ENCODE assay signal across 1 cellular context in the genomic region with DNA sequence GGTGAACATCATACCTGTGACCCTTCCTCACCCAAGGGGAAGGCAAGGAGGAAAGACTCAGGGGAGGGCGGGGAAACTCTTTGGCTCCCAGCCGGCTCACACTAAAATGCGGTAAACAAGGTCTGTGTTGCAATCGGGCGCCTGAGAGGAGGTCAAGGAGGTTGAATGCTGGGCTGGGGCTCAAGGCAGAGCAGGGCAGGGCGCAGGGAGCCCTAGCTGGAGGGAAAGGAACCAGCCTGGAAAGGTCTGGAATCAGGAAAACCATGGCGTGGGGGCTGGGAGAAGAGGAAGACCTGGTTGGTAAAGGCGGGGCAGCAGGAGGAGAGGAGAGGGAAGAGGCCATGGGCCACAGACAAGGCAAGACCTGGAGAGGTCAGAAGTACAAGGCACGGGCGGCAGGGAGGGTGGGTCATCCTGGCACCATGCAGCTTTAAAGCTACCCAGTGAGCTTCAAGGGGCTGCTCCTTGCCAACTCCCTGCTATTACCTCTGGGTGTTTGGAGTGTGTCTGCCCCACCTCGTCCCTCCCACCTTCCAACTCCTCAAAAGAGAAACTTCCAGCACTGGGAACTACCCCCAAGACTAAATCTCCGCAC.
TF ChIP-seq lines count a peak whose summit lies in the region.

No MANE protein-coding gene starts in this region.

TF ChIP-seq in HepG2, 621 proteins besides CTCF, POLR2A, EP300 and RAD21 (continued from another document and continues in another):
- TF ChIP-seq, protein P1, sequence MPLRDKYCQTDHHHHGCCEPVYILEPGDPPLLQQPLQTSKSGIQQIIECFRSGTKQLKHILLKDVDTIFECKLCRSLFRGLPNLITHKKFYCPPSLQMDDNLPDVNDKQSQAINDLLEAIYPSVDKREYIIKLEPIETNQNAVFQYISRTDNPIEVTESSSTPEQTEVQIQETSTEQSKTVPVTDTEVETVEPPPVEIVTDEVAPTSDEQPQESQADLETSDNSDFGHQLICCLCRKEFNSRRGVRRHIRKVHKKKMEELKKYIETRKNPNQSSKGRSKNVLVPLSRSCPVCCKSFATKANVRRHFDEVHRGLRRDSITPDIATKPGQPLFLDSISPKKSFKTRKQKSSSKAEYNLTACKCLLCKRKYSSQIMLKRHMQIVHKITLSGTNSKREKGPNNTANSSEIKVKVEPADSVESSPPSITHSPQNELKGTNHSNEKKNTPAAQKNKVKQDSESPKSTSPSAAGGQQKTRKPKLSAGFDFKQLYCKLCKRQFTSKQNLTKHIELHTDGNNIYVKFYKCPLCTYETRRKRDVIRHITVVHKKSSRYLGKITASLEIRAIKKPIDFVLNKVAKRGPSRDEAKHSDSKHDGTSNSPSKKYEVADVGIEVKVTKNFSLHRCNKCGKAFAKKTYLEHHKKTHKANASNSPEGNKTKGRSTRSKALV (CRISPR knock-in tag; IDR thresholded peaks at IDR 0.05) = no peak
- TF ChIP-seq ZNF484 (CRISPR knock-in tag; IDR thresholded peaks at IDR 0.05; ENCODE audit: borderline replicate concordance, low read depth) = no peak
- no peak for TF ChIP-seq ZKSCAN1 (IDR thresholded peaks at IDR 0.05; ENCODE audit: low read length)
- 0 out of 2 replicates have a peak, but pooled peaks have one; percentile 37 for TF ChIP-seq HNF4G (IDR thresholded peaks at IDR 0.05; ENCODE audit: borderline replicate concordance, low read depth, low read length)
- TF ChIP-seq HNF4G (CRISPR knock-in tag; IDR thresholded peaks at IDR 0.05; ENCODE audit: borderline replicate concordance, low read depth) = no peak; the same call in 1 of the 2 replicates
- TF ChIP-seq EED (CRISPR knock-in tag; IDR thresholded peaks at IDR 0.05) = no peak
- TF ChIP-seq ZNF768 (CRISPR knock-in tag; IDR thresholded peaks at IDR 0.05) = peak; percentile 11; the same call in 1 of the 2 replicates
- no peak for TF ChIP-seq SUZ12 (IDR thresholded peaks at IDR 0.05; ENCODE audit: low read depth, low read length)
- TF ChIP-seq, protein P2, sequence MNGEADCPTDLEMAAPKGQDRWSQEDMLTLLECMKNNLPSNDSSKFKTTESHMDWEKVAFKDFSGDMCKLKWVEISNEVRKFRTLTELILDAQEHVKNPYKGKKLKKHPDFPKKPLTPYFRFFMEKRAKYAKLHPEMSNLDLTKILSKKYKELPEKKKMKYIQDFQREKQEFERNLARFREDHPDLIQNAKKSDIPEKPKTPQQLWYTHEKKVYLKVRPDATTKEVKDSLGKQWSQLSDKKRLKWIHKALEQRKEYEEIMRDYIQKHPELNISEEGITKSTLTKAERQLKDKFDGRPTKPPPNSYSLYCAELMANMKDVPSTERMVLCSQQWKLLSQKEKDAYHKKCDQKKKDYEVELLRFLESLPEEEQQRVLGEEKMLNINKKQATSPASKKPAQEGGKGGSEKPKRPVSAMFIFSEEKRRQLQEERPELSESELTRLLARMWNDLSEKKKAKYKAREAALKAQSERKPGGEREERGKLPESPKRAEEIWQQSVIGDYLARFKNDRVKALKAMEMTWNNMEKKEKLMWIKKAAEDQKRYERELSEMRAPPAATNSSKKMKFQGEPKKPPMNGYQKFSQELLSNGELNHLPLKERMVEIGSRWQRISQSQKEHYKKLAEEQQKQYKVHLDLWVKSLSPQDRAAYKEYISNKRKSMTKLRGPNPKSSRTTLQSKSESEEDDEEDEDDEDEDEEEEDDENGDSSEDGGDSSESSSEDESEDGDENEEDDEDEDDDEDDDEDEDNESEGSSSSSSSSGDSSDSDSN (CRISPR knock-in tag; IDR thresholded peaks at IDR 0.05) = peak; percentile 34
- TF ChIP-seq ZNF670 (CRISPR knock-in tag; IDR thresholded peaks at IDR 0.05; ENCODE audit: borderline replicate concordance) = 0 out of 2 replicates have a peak, but pooled peaks have one; percentile 42
- peak; percentile 82 for TF ChIP-seq NCOA2 (CRISPR knock-in tag; IDR thresholded peaks at IDR 0.05)
- TF ChIP-seq ZNF878 (CRISPR knock-in tag; IDR thresholded peaks at IDR 0.05) = no peak
- no peak; the same call in 1 of the 2 replicates for TF ChIP-seq ZBTB3 (CRISPR knock-in tag; IDR thresholded peaks at IDR 0.05; ENCODE audit: borderline replicate concordance, low read depth)
- no peak for TF ChIP-seq PLSCR1 (CRISPR knock-in tag; IDR thresholded peaks at IDR 0.05; ENCODE audit: borderline replicate concordance)
- no peak for TF ChIP-seq KDM5B (CRISPR knock-in tag; IDR thresholded peaks at IDR 0.05; ENCODE audit: borderline replicate concordance)
- TF ChIP-seq ZNF761 (CRISPR knock-in tag; conservative IDR thresholded peaks at IDR 0.05) = no peak; the same call in 1 of the 2 replicates
- TF ChIP-seq ZNF383 (CRISPR knock-in tag; IDR thresholded peaks at IDR 0.05; ENCODE audit: borderline replicate concordance) = no peak
- no peak for TF ChIP-seq ELF4 (CRISPR knock-in tag; IDR thresholded peaks at IDR 0.05; ENCODE audit: borderline replicate concordance)
- TF ChIP-seq DNMT3B (CRISPR knock-in tag; conservative IDR thresholded peaks at IDR 0.05) = no peak
- TF ChIP-seq, protein P3, sequence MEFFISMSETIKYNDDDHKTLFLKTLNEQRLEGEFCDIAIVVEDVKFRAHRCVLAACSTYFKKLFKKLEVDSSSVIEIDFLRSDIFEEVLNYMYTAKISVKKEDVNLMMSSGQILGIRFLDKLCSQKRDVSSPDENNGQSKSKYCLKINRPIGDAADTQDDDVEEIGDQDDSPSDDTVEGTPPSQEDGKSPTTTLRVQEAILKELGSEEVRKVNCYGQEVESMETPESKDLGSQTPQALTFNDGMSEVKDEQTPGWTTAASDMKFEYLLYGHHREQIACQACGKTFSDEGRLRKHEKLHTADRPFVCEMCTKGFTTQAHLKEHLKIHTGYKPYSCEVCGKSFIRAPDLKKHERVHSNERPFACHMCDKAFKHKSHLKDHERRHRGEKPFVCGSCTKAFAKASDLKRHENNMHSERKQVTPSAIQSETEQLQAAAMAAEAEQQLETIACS (CRISPR knock-in tag; IDR thresholded peaks at IDR 0.05) = no peak
- no peak for TF ChIP-seq ADNP (CRISPR knock-in tag; IDR thresholded peaks at IDR 0.05)
- peak; percentile 42; the same call in 1 of the 2 replicates for TF ChIP-seq KDM4B (CRISPR knock-in tag; IDR thresholded peaks at IDR 0.05)
- peak; percentile 44; the same call in 1 of the 2 replicates for TF ChIP-seq NR2C2 (CRISPR knock-in tag; IDR thresholded peaks at IDR 0.05; ENCODE audit: borderline replicate concordance)
- no peak for TF ChIP-seq ZNF883 (CRISPR knock-in tag; IDR thresholded peaks at IDR 0.05; ENCODE audit: not compliant biosample characterization)
- no peak for TF ChIP-seq ZNF83 (CRISPR knock-in tag; IDR thresholded peaks at IDR 0.05; ENCODE audit: borderline replicate concordance)
- peak; percentile 39; the same call in 1 of the 2 replicates for TF ChIP-seq NAIF1 (CRISPR knock-in tag; IDR thresholded peaks at IDR 0.05; ENCODE audit: borderline replicate concordance)
- TF ChIP-seq, protein P4, sequence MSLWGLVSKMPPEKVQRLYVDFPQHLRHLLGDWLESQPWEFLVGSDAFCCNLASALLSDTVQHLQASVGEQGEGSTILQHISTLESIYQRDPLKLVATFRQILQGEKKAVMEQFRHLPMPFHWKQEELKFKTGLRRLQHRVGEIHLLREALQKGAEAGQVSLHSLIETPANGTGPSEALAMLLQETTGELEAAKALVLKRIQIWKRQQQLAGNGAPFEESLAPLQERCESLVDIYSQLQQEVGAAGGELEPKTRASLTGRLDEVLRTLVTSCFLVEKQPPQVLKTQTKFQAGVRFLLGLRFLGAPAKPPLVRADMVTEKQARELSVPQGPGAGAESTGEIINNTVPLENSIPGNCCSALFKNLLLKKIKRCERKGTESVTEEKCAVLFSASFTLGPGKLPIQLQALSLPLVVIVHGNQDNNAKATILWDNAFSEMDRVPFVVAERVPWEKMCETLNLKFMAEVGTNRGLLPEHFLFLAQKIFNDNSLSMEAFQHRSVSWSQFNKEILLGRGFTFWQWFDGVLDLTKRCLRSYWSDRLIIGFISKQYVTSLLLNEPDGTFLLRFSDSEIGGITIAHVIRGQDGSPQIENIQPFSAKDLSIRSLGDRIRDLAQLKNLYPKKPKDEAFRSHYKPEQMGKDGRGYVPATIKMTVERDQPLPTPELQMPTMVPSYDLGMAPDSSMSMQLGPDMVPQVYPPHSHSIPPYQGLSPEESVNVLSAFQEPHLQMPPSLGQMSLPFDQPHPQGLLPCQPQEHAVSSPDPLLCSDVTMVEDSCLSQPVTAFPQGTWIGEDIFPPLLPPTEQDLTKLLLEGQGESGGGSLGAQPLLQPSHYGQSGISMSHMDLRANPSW (CRISPR knock-in tag; IDR thresholded peaks at IDR 0.05; ENCODE audit: borderline replicate concordance) = no peak
- TF ChIP-seq ZBTB8A (CRISPR knock-in tag; IDR thresholded peaks at IDR 0.05; ENCODE audit: borderline replicate concordance, low read depth) = no peak
- TF ChIP-seq, protein P5, sequence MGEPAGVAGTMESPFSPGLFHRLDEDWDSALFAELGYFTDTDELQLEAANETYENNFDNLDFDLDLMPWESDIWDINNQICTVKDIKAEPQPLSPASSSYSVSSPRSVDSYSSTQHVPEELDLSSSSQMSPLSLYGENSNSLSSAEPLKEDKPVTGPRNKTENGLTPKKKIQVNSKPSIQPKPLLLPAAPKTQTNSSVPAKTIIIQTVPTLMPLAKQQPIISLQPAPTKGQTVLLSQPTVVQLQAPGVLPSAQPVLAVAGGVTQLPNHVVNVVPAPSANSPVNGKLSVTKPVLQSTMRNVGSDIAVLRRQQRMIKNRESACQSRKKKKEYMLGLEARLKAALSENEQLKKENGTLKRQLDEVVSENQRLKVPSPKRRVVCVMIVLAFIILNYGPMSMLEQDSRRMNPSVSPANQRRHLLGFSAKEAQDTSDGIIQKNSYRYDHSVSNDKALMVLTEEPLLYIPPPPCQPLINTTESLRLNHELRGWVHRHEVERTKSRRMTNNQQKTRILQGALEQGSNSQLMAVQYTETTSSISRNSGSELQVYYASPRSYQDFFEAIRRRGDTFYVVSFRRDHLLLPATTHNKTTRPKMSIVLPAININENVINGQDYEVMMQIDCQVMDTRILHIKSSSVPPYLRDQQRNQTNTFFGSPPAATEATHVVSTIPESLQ (CRISPR knock-in tag; conservative IDR thresholded peaks at IDR 0.05) = no peak
- no peak for TF ChIP-seq TBL1XR1 (IDR thresholded peaks at IDR 0.05; ENCODE audit: borderline replicate concordance, low read length, partially characterized antibody)
- TF ChIP-seq POLR2G (IDR thresholded peaks at IDR 0.05; ENCODE audit: low read depth, low read length) = no peak
- no peak for TF ChIP-seq ZNF703 (CRISPR knock-in tag; IDR thresholded peaks at IDR 0.05; ENCODE audit: borderline replicate concordance)
- peak; percentile 65; the same call in 1 of the 2 replicates for TF ChIP-seq ZNF788 (CRISPR knock-in tag; IDR thresholded peaks at IDR 0.05; ENCODE audit: borderline replicate concordance)
- TF ChIP-seq, protein P6, sequence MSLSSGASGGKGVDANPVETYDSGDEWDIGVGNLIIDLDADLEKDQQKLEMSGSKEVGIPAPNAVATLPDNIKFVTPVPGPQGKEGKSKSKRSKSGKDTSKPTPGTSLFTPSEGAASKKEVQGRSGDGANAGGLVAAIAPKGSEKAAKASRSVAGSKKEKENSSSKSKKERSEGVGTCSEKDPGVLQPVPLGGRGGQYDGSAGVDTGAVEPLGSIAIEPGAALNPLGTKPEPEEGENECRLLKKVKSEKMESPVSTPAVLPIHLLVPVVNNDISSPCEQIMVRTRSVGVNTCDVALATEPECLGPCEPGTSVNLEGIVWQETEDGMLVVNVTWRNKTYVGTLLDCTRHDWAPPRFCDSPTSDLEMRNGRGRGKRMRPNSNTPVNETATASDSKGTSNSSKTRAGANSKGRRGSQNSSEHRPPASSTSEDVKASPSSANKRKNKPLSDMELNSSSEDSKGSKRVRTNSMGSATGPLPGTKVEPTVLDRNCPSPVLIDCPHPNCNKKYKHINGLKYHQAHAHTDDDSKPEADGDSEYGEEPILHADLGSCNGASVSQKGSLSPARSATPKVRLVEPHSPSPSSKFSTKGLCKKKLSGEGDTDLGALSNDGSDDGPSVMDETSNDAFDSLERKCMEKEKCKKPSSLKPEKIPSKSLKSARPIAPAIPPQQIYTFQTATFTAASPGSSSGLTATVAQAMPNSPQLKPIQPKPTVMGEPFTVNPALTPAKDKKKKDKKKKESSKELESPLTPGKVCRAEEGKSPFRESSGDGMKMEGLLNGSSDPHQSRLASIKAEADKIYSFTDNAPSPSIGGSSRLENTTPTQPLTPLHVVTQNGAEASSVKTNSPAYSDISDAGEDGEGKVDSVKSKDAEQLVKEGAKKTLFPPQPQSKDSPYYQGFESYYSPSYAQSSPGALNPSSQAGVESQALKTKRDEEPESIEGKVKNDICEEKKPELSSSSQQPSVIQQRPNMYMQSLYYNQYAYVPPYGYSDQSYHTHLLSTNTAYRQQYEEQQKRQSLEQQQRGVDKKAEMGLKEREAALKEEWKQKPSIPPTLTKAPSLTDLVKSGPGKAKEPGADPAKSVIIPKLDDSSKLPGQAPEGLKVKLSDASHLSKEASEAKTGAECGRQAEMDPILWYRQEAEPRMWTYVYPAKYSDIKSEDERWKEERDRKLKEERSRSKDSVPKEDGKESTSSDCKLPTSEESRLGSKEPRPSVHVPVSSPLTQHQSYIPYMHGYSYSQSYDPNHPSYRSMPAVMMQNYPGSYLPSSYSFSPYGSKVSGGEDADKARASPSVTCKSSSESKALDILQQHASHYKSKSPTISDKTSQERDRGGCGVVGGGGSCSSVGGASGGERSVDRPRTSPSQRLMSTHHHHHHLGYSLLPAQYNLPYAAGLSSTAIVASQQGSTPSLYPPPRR (CRISPR knock-in tag; IDR thresholded peaks at IDR 0.05; ENCODE audit: borderline replicate concordance) = peak; percentile 69; the same call in 1 of the 2 replicates
- TF ChIP-seq ZMYM4 (CRISPR knock-in tag; IDR thresholded peaks at IDR 0.05) = no peak; the same call in 1 of the 2 replicates
- TF ChIP-seq TMF1 (CRISPR knock-in tag; IDR thresholded peaks at IDR 0.05; ENCODE audit: low read depth) = no peak
- no peak for TF ChIP-seq RELA (CRISPR knock-in tag; IDR thresholded peaks at IDR 0.05)
- TF ChIP-seq HOXA5 (CRISPR knock-in tag; IDR thresholded peaks at IDR 0.05) = no peak
- TF ChIP-seq ZNF580 (CRISPR knock-in tag; IDR thresholded peaks at IDR 0.05; ENCODE audit: borderline replicate concordance, low read depth) = no peak; the same call in 1 of the 2 replicates
- TF ChIP-seq ZNF34 (CRISPR knock-in tag; IDR thresholded peaks at IDR 0.05; ENCODE audit: borderline replicate concordance) = no peak
- TF ChIP-seq FOXJ3 (CRISPR knock-in tag; IDR thresholded peaks at IDR 0.05; ENCODE audit: borderline replicate concordance) = no peak
- 0 out of 2 replicates have a peak, but pooled peaks have one; percentile 1 for TF ChIP-seq TCF7 (IDR thresholded peaks at IDR 0.05; ENCODE audit: low read depth)
